ENCODE assay signal across 13 cellular contexts in genomic region chr10:78600121-78600665, GRCh38.
"Had no signal": no experiment of that assay in that cellular context is flagged by ENCODE, and none has a peak within 500 bp of the region (broad histone marks: within the 10 kb centered on the region; RNA-seq: fewer than 3 reads in every experiment).

No MANE protein-coding gene starts in this region.

- H3K27me3 ChIP-seq: foreskin keratinocyte, ovary, right atrium auricular region, sigmoid colon, uterus had no signal

- H3K27ac Mint-ChIP-seq: naive thymus-derived CD4-positive, alpha-beta T cell; nephron progenitor cell; type B pancreatic cell had no signal

- H3K36me3 Mint-ChIP-seq: naive thymus-derived CD4-positive, alpha-beta T cell; type B pancreatic cell had no signal

- H3K9me3 Mint-ChIP-seq: naive thymus-derived CD4-positive, alpha-beta T cell; nephron progenitor cell; type B pancreatic cell had no signal

- H3K4me1 ChIP-seq: foreskin keratinocyte, right atrium auricular region, uterus had no signal

- H3K4me3 Mint-ChIP-seq: naive thymus-derived CD4-positive, alpha-beta T cell; nephron progenitor cell; type B pancreatic cell had no signal

- ATAC-seq: foreskin keratinocyte; left lobe of liver; naive thymus-derived CD4-positive, alpha-beta T cell had no signal

- H3K36me3 ChIP-seq: ovary, right atrium auricular region, sigmoid colon, uterus had no signal

- H3K27ac ChIP-seq: foreskin keratinocyte, ovary, right atrium auricular region, sigmoid colon, skin epidermis, uterus had no signal

- H3K4me3 ChIP-seq: ovary, right atrium auricular region, sigmoid colon, skin epidermis, uterus had no signal

- DNase-seq: cortex of kidney; erythroblast; naive thymus-derived CD4-positive, alpha-beta T cell; nephron progenitor cell; sigmoid colon; stimulated activated naive CD4-positive, alpha-beta T cell had no signal

- H3K9me3 ChIP-seq: ovary, right atrium auricular region, sigmoid colon, uterus had no signal
